In the genomic region with DNA sequence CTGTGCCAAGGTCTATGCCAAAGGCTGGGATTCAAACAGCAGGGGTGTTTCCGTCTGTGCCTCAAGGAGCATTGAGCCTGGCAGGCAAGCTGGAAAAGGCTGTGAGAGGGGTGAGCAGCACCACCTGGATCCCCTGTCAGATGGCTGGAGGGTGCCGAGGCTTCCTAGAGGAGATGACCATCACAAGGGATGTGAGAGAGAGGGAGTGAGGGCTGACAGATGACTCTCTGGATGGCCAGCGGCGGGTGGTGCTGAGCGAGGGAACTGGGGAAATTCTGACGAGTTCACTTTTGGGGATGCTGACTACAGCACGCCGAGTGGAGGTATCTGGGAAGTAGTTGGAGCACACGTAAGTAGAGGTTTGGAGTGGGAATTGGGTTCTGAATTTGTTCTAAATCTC, we compare ENCODE assay signal across 23 cellular contexts. TPM values are rescaled to one million over a fixed set of nuclear protein-coding genes. Genes with fewer than 3 reads are reported as not detected.
"Had no signal": no experiment of that assay in that cellular context is flagged by ENCODE, and none has a peak within 500 bp of the region (broad histone marks: within the 10 kb centered on the region; RNA-seq: fewer than 3 reads in every experiment).

No MANE protein-coding gene starts in this region.

- H3K27ac Mint-ChIP-seq: natural killer cell treated with Interleukin-12 subunit alpha and Interleukin-12 subunit beta and Interleukin-15 and Interleukin-18, amount 100 ng/mL, for 72 hours had no signal

- H3K27ac ChIP-seq: dorsolateral prefrontal cortex, gastrocnemius medialis, pancreas, psoas muscle, sigmoid colon, skin epidermis, stomach, thoracic aorta, transverse colon had no signal

- H3K36me3 Mint-ChIP-seq: natural killer cell treated with Interleukin-12 subunit alpha and Interleukin-12 subunit beta and Interleukin-15 and Interleukin-18, amount 100 ng/mL, for 72 hours had no signal

- ATAC-seq: gastrocnemius medialis; left cardiac atrium; left ventricle myocardium superior; natural killer cell treated with Interleukin-12 subunit alpha and Interleukin-12 subunit beta and Interleukin-15 and Interleukin-18, amount 100 ng/mL, for 72 hours; psoas muscle had no signal

- H3K9me3 ChIP-seq: gastrocnemius medialis, pancreas, psoas muscle, sigmoid colon, stomach, thoracic aorta, transverse colon had no signal

- H3K4me1 ChIP-seq: gastrocnemius medialis, pancreas, psoas muscle, sigmoid colon, stomach, transverse colon had no signal

- H3K9me3 Mint-ChIP-seq: natural killer cell treated with Interleukin-12 subunit alpha and Interleukin-12 subunit beta and Interleukin-15 and Interleukin-18, amount 100 ng/mL, for 72 hours had no signal

- H3K36me3 ChIP-seq: gastrocnemius medialis, thoracic aorta, transverse colon had no signal

- DNase-seq: cortex of kidney; dorsolateral prefrontal cortex; effector CD8-positive, alpha-beta T cell; gastrocnemius medialis; glutamatergic neuron; kidney; left cardiac atrium; left ventricle myocardium superior; mesenchymal stem cell; midbrain; occipital lobe; pancreas; psoas muscle; sigmoid colon; stimulated activated naive CD4-positive, alpha-beta T cell; stomach; substantia nigra; transverse colon had no signal

- H3K4me3 ChIP-seq: dorsolateral prefrontal cortex, gastrocnemius medialis, lung, pancreas, psoas muscle, sigmoid colon, skin epidermis, stomach, thoracic aorta, transverse colon had no signal

- H3K4me3 Mint-ChIP-seq: natural killer cell treated with Interleukin-12 subunit alpha and Interleukin-12 subunit beta and Interleukin-15 and Interleukin-18, amount 100 ng/mL, for 72 hours had no signal

- H3K27me3 ChIP-seq: dorsolateral prefrontal cortex, gastrocnemius medialis, pancreas, sigmoid colon, stomach, transverse colon had no signal

RNA-seq across cellular contexts. Expression of gene KLKB1, which starts 58.6 kb away (rescaled TPM):
- total RNA-seq: fibroblast of villous mesenchyme had no signal
